Comparison of ENCODE assay signal across 8 cellular contexts in genomic region chr1:75134939-75135828, GRCh38. TPM values are rescaled to one million over a fixed set of nuclear protein-coding genes. Genes with fewer than 3 reads are reported as not detected.
DNase-seq lines count a peak whose midpoint lies in the region; ATAC-seq and TF ChIP-seq lines count a peak whose summit lies in the region.

No MANE protein-coding gene starts in this region.

- CTCF ChIA-PET in MCF 10A (lab: Yijun Ruan, JAX): no interaction called here

- H3K27ac ChIP-seq in upper lobe of left lung: no peak overlapping the region

- peak in 1 of 2 donors; percentile 15 for ATAC-seq in upper lobe of left lung (ENCODE audit: low FRiP score in 2 of 2)

- no peak overlapping the region for H3K27ac Mint-ChIP-seq in MCF 10A (ENCODE audit: low read depth, unreplicated experiment)
- H3K27ac Mint-ChIP-seq in activated T-helper 1 cell treated with anti-CD3 and anti-CD28 coated beads, Interleukin-12 subunit alpha, Interleukin-12 subunit beta, Interleukin-2, Interleukin-4 antibody, amounts not matched to agents 30 ng/mL and 10 ng/mL and 1 ng/mL, durations not matched to agents 14 hours and 24 hours and 36 hours: no peak overlapping the region

- H3K4me1 ChIP-seq in upper lobe of left lung: peaks cover 17 to 32% (median 19%) of the 10 kb centered on the region in 4 donors

- no peaks in the 10 kb centered on the region for H3K36me3 Mint-ChIP-seq in MCF 10A (ENCODE audit: insufficient read depth, unreplicated experiment)
- no peaks in the 10 kb centered on the region for H3K36me3 Mint-ChIP-seq in activated T-helper 1 cell treated with anti-CD3 and anti-CD28 coated beads, Interleukin-12 subunit alpha, Interleukin-12 subunit beta, Interleukin-2, Interleukin-4 antibody, amounts not matched to agents 30 ng/mL and 10 ng/mL and 1 ng/mL, durations not matched to agents 14 hours and 24 hours and 36 hours (ENCODE audit: low read depth)

- DNase-seq in T47D (ENCODE audit: low read depth in 1 of 2, low spot score in 1 of 2) (peak; percentile 13 to 54), MCF 10A (ENCODE audit: unreplicated experiment) (no peak), left kidney (ENCODE audit: low read depth, low spot score) (peak; percentile 53), upper lobe of left lung (peak in 1 of 2 donors; percentile 81), Kasumi-1 (lab: John Stamatoyannopoulos, UW) (no peak), EL (no peak), GF-D8 (lab: John Stamatoyannopoulos, UW) (no peak)
- no peak for DNase-seq in activated T-helper 1 cell treated with anti-CD3 and anti-CD28 coated beads, Interleukin-12 subunit alpha, Interleukin-12 subunit beta, Interleukin-2, Interleukin-4 antibody, amounts not matched to agents 30 ng/mL and 10 ng/mL and 1 ng/mL, durations not matched to agents 14 hours and 24 hours and 36 hours (ENCODE audit: low spot score)

- TF ChIP-seq CTCF in MCF 10A (IDR thresholded peaks at IDR 0.05; ENCODE audit: unreplicated experiment) (no peak), upper lobe of left lung (IDR thresholded peaks at IDR 0.05) (no peak)

- in situ Hi-C loops in T47D (cut with HindIII; ENCODE audit: low pct_unique_long_range_greater_than_20kb, low sequenced_read_pairs): no loop called here

- no TSS peak for BruUV-seq in MCF 10A (replicated peaks; lab: Mats Ljungman, UMichigan)

- WGBS in upper lobe of left lung, 2 donors: 2 to 7% methylated on average over 22 to 55 of the region's 58 CpGs

- H3K27me3 Mint-ChIP-seq in MCF 10A (ENCODE audit: insufficient read depth, unreplicated experiment): no peaks in the 10 kb centered on the region
- H3K27me3 Mint-ChIP-seq in activated T-helper 1 cell treated with anti-CD3 and anti-CD28 coated beads, Interleukin-12 subunit alpha, Interleukin-12 subunit beta, Interleukin-2, Interleukin-4 antibody, amounts not matched to agents 30 ng/mL and 10 ng/mL and 1 ng/mL, durations not matched to agents 14 hours and 24 hours and 36 hours (ENCODE audit: insufficient read depth): peaks cover 85% of the 10 kb centered on the region

- peaks cover 0 to 70% (median 31%) of the 10 kb centered on the region in 4 donors for H3K27me3 ChIP-seq in upper lobe of left lung

- H3K4me1 Mint-ChIP-seq in MCF 10A (ENCODE audit: insufficient read depth, unreplicated experiment): no peaks in the 10 kb centered on the region
- H3K4me1 Mint-ChIP-seq in activated T-helper 1 cell treated with anti-CD3 and anti-CD28 coated beads, Interleukin-12 subunit alpha, Interleukin-12 subunit beta, Interleukin-2, Interleukin-4 antibody, amounts not matched to agents 30 ng/mL and 10 ng/mL and 1 ng/mL, durations not matched to agents 14 hours and 24 hours and 36 hours (ENCODE audit: low read depth): peaks cover 15% of the 10 kb centered on the region

- H3K9me3 Mint-ChIP-seq in MCF 10A (ENCODE audit: unreplicated experiment): peaks cover 17% of the 10 kb centered on the region
- H3K9me3 Mint-ChIP-seq in activated T-helper 1 cell treated with anti-CD3 and anti-CD28 coated beads, Interleukin-12 subunit alpha, Interleukin-12 subunit beta, Interleukin-2, Interleukin-4 antibody, amounts not matched to agents 30 ng/mL and 10 ng/mL and 1 ng/mL, durations not matched to agents 14 hours and 24 hours and 36 hours: no peaks in the 10 kb centered on the region

- no peak overlapping the region for H3K4me3 Mint-ChIP-seq in MCF 10A (ENCODE audit: unreplicated experiment)
- peak overlapping the region; percentile 63 for H3K4me3 Mint-ChIP-seq in activated T-helper 1 cell treated with anti-CD3 and anti-CD28 coated beads, Interleukin-12 subunit alpha, Interleukin-12 subunit beta, Interleukin-2, Interleukin-4 antibody, amounts not matched to agents 30 ng/mL and 10 ng/mL and 1 ng/mL, durations not matched to agents 14 hours and 24 hours and 36 hours

- no peak for TF ChIP-seq POLR2A in upper lobe of left lung (IDR thresholded peaks at IDR 0.05)

- no peak for TF ChIP-seq EP300 in upper lobe of left lung (IDR thresholded peaks at IDR 0.05)

- intact Hi-C loops in MCF 10A (cut with micrococcal nuclease): no loop called here
- intact Hi-C loops in activated T-helper 1 cell treated with anti-CD3 and anti-CD28 coated beads, Interleukin-12 subunit alpha, Interleukin-12 subunit beta, Interleukin-2, Interleukin-4 antibody, amounts not matched to agents 30 ng/mL and 10 ng/mL and 1 ng/mL, durations not matched to agents 14 hours and 24 hours and 36 hours (cut with micrococcal nuclease): loop anchor here (10.0 kb wide), 2 partner anchors 360 to 480 kb away; partner anchors contain the start of gene SLC44A5

- H3K36me3 ChIP-seq in upper lobe of left lung: no peaks in the 10 kb centered on the region

- POLR2A ChIA-PET in MCF 10A (lab: Yijun Ruan, JAX): no interaction called here

- H3K4me3 ChIP-seq in upper lobe of left lung: peak overlapping the region in 3 of 4 donors; percentile 22 to 45 (median 29)

- peaks cover 0 to 2% (median 0%) of the 10 kb centered on the region in 4 donors for H3K9me3 ChIP-seq in upper lobe of left lung

RNA-seq across cellular contexts. Expression of gene LHX8, which starts 1.0 kb away (rescaled TPM):
- total RNA-seq in MCF 10A (2022) (not detected in 2 replicates), upper lobe of left lung (not detected)
- not detected in 2 replicates for total RNA-seq in activated T-helper 1 cell treated with anti-CD3 and anti-CD28 coated beads, Interleukin-12 subunit alpha, Interleukin-12 subunit beta, Interleukin-2, Interleukin-4 antibody, amounts not matched to agents 30 ng/mL and 10 ng/mL and 1 ng/mL, durations not matched to agents 14 hours and 24 hours and 36 hours

Comparison
In these comparisons a context has a peak if more than half of its experiments do, and no peak if none do; other contexts are left out.
1. DNase-seq: peak in T47D (2 of 2) and left kidney (single experiment); none in MCF 10A (single experiment), activated T-helper 1 cell treated with anti-CD3 and anti-CD28 coated beads, Interleukin-12 subunit alpha, Interleukin-12 subunit beta, Interleukin-2, Interleukin-4 antibody, amounts not matched to agents 30 ng/mL and 10 ng/mL and 1 ng/mL, durations not matched to agents 14 hours and 24 hours and 36 hours (single experiment), Kasumi-1 (0 of 2), EL (single experiment) and GF-D8 (single experiment).